Comparison of ENCODE assay signal across 1 cellular context in genomic region chr22:42570580-42570979, GRCh38. TPM values are rescaled to one million over a fixed set of nuclear protein-coding genes. Genes with fewer than 3 reads are reported as not detected.
"Had no signal": no experiment of that assay in that cellular context is flagged by ENCODE, and none has a peak within 500 bp of the region (broad histone marks: within the 10 kb centered on the region; RNA-seq: fewer than 3 reads in every experiment).

No MANE protein-coding gene starts in this region.

RNA-seq across cellular contexts. Expression of gene SERHL2, which starts 16.8 kb away (rescaled TPM):
- total RNA-seq: natural killer cell treated with Interleukin-12 subunit alpha and Interleukin-12 subunit beta and Interleukin-15 and Interleukin-18, amount 100 ng/mL, for 72 hours had no signal
